1 cellular context compared by ENCODE assay signal in the genomic region with DNA sequence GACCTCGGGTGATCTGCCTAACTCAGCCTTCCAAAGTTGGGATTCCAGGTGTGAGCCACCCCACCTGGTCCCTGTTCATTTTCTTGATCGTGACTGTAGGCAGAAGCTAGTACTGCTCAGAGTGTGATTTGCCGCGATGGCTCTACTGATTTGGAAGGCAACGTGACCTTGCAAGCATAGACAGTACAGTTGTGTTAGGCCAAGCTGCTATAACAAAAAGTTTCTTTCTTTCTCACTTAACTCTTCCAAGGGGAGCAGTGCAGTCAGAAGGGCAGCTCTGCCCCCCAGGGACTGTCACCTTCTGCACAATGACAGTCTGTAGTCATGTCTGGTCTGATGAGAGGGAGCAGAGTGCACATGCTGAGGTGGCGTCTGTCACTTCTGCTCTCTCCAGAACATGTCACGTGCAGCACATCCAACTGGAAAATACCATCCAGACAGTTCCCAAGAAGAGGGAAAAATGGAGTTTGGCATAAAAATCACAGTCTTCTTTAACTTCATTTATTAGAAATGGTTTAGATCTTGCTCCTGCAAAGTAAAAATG.
A peak's percentile ranks its signal among the peaks of the same experiment; 100 is the strongest.
TF ChIP-seq lines count a peak whose summit lies in the region.

No MANE protein-coding gene starts in this region.

TF ChIP-seq in K562, 482 proteins besides CTCF, POLR2A, EP300 and RAD21 (continued from another document):
- TF ChIP-seq, protein P1, sequence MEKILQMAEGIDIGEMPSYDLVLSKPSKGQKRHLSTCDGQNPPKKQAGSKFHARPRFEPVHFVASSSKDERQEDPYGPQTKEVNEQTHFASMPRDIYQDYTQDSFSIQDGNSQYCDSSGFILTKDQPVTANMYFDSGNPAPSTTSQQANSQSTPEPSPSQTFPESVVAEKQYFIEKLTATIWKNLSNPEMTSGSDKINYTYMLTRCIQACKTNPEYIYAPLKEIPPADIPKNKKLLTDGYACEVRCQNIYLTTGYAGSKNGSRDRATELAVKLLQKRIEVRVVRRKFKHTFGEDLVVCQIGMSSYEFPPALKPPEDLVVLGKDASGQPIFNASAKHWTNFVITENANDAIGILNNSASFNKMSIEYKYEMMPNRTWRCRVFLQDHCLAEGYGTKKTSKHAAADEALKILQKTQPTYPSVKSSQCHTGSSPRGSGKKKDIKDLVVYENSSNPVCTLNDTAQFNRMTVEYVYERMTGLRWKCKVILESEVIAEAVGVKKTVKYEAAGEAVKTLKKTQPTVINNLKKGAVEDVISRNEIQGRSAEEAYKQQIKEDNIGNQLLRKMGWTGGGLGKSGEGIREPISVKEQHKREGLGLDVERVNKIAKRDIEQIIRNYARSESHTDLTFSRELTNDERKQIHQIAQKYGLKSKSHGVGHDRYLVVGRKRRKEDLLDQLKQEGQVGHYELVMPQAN (IDR thresholded peaks at IDR 0.05; ENCODE audit: borderline replicate concordance) = no peak
- TF ChIP-seq ZNF12 (CRISPR knock-in tag; IDR thresholded peaks at IDR 0.05) (peak; percentile 92), SPI1 (IDR thresholded peaks at IDR 0.05; ENCODE audit: borderline replicate concordance, low read depth, low read length) (no peak)
- TF ChIP-seq, protein P2, sequence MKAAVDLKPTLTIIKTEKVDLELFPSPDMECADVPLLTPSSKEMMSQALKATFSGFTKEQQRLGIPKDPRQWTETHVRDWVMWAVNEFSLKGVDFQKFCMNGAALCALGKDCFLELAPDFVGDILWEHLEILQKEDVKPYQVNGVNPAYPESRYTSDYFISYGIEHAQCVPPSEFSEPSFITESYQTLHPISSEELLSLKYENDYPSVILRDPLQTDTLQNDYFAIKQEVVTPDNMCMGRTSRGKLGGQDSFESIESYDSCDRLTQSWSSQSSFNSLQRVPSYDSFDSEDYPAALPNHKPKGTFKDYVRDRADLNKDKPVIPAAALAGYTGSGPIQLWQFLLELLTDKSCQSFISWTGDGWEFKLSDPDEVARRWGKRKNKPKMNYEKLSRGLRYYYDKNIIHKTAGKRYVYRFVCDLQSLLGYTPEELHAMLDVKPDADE (conservative IDR thresholded peaks at IDR 0.05; ENCODE audit: control insufficient read depth, low read depth, low read length) = no peak
